Comparison of ENCODE assay signal across 24 cellular contexts in genomic region chr3:23664459-23664858, GRCh38.
DNase-seq lines count a peak whose midpoint lies in the region; ATAC-seq and TF ChIP-seq lines count a peak whose summit lies in the region.
"Had no signal": no experiment of that assay in that cellular context is flagged by ENCODE, and none has a peak within 500 bp of the region (broad histone marks: within the 10 kb centered on the region; RNA-seq: fewer than 3 reads in every experiment).

No MANE protein-coding gene starts in this region.

- TF ChIP-seq CTCF in mammary epithelial cell (conservative IDR thresholded peaks at IDR 0.05 in 1 of 2, IDR thresholded peaks at IDR 0.05 in 1 of 2; ENCODE audit: extremely low read depth in 1 of 2, insufficient read depth in 1 of 2, low read depth in 1 of 2, low read length in 2 of 2) (no peak), breast epithelium (IDR thresholded peaks at IDR 0.05) (no peak), fibroblast of villous mesenchyme (IDR thresholded peaks at IDR 0.05; ENCODE audit: insufficient read depth, low read depth, low read length) (no peak)

- H3K4me3 ChIP-seq in mammary epithelial cell (replicated peaks in 1 of 3; ENCODE audit: insufficient read depth in 1 of 3, low read depth in 2 of 3, low read length in 3 of 3) (no peak overlapping the region), breast epithelium (no peak overlapping the region), fibroblast of villous mesenchyme (ENCODE audit: low read depth, low read length) (no peak overlapping the region)
- H3K4me3 ChIP-seq: prostate gland, SJCRH30, thoracic aorta had no signal

- no peaks in the 10 kb centered on the region for H3K79me2 ChIP-seq in mammary epithelial cell (ENCODE audit: insufficient read depth, low read length)

- dilution Hi-C loops in mammary epithelial cell (cut with HindIII; ENCODE audit: low sequenced_read_pairs) = no loop called here

- no TSS peak for BruUV-seq in mammary epithelial cell (replicated peaks; lab: Mats Ljungman, UMichigan)

- intact Hi-C loops in mammary epithelial cell (cut with micrococcal nuclease) = no loop called here
- intact Hi-C loops in breast epithelium (cut with DNase I; ENCODE audit: low total_unique reads) = no loop called here

- H3K36me3 ChIP-seq in mammary epithelial cell (ENCODE audit: insufficient read depth, low read length) (no peaks in the 10 kb centered on the region), breast epithelium (no peaks in the 10 kb centered on the region)
- H3K36me3 ChIP-seq: prostate gland, SJCRH30, thoracic aorta had no signal

- DNase-seq in mammary epithelial cell = peak; percentile 67
- no peak for DNase-seq in breast epithelium (ENCODE audit: low spot score in 2 of 2)
- DNase-seq in RKO (ENCODE audit: low spot score) = peak; percentile 62
- DNase-seq in fibroblast of villous mesenchyme (ENCODE audit: low read depth) = peak; percentile 68
- no peak for DNase-seq in OCI-M1 (lab: John Stamatoyannopoulos, UW)
- DNase-seq in kidney glomerular epithelial cell (lab: John Stamatoyannopoulos, UW) = no peak
- no peak for DNase-seq in DMS114 treated with DMSO at 0.1 percent for 48 hours (lab: John Stamatoyannopoulos, UW; ENCODE audit: unreplicated experiment)
- DNase-seq: 8988T; activated CD4-positive, alpha-beta T cell treated with anti-CD3 and anti-CD28 coated beads, Interleukin-2, amount 50 U/mL, for 48 hours; activated CD4-positive, CD25-positive, alpha-beta regulatory T cell; activated gamma-delta T cell treated with Interleukin-2 at 50 U/mL for 16 hours; activated T-cell treated with anti-CD3 and anti-CD28 coated beads, Interleukin-2, amount 50 U/mL, for 1 hour; CD4-positive, alpha-beta memory T cell; H9; KG1; midbrain; naive thymus-derived CD8-positive, alpha-beta T cell; nucleus accumbens; SJCRH30; stimulated activated naive CD8-positive, alpha-beta T cell treated with anti-CD3 and anti-CD28 coated beads, Interleukin-15, Interleukin-2, amounts not matched to agents 100 U/mL and 50 U/mL, for 24 hours; T-helper 1 cell had no signal

- no peak overlapping the region for H3K4me2 ChIP-seq in mammary epithelial cell (ENCODE audit: insufficient read depth, low read depth, low read length)

- 78% methylated on average over 1 of the region's 1 CpG for WGBS in mammary epithelial cell (ENCODE audit: low coverage, missing lambda C conversion rate)

- no peak overlapping the region for H3K9ac ChIP-seq in mammary epithelial cell (ENCODE audit: insufficient read depth, low read length)

- H4K20me1 ChIP-seq in mammary epithelial cell (ENCODE audit: insufficient read depth, low read length) = no peaks in the 10 kb centered on the region

- H3K9me3 ChIP-seq in mammary epithelial cell (replicated peaks; ENCODE audit: insufficient read depth, low read length) = no peaks in the 10 kb centered on the region
- no peaks in the 10 kb centered on the region for H3K9me3 ChIP-seq in breast epithelium
- H3K9me3 ChIP-seq: prostate gland, SJCRH30, thoracic aorta had no signal

- H3K4me1 ChIP-seq in mammary epithelial cell (ENCODE audit: insufficient read depth, low read length) (peaks cover 27% of the 10 kb centered on the region), breast epithelium (no peaks in the 10 kb centered on the region)
- H3K4me1 ChIP-seq: prostate gland had no signal

- H3K27ac ChIP-seq in mammary epithelial cell (ENCODE audit: insufficient read depth, low read depth, low read length) (no peak overlapping the region), breast epithelium (no peak overlapping the region)
- H3K27ac ChIP-seq: prostate gland, SJCRH30, thoracic aorta had no signal

- in situ Hi-C loops in mammary epithelial cell (cut with MboI; ENCODE audit: low sequenced_read_pairs in 2 of 2) = no loop called here

- H3K27me3 ChIP-seq in mammary epithelial cell (ENCODE audit: insufficient read depth, low read length) (no peaks in the 10 kb centered on the region), breast epithelium (no peaks in the 10 kb centered on the region)
- H3K27me3 ChIP-seq: SJCRH30 had no signal

- no peak overlapping the region for H2AFZ ChIP-seq in mammary epithelial cell (ENCODE audit: low read depth, low read length)

- no peak for TF ChIP-seq POLR2A in breast epithelium (IDR thresholded peaks at IDR 0.05)

- no peak for ATAC-seq in HG03025 (IDR thresholded peaks at IDR 0.05; ENCODE audit: low FRiP score, unreplicated experiment)
- ATAC-seq: naive thymus-derived CD8-positive, alpha-beta T cell; stimulated activated naive CD8-positive, alpha-beta T cell treated with anti-CD3 and anti-CD28 coated beads, Interleukin-15, Interleukin-2, amounts not matched to agents 100 U/mL and 50 U/mL, for 24 hours had no signal

- CTCF ChIA-PET in mammary epithelial cell (lab: Charles Lee; ENCODE audit: low non-redundant PET) = no interaction called here

Comparison
In these comparisons a context has a peak if more than half of its experiments do, and no peak if none do; other contexts are left out.
1. DNase-seq: peak in mammary epithelial cell (single experiment), RKO (single experiment) and fibroblast of villous mesenchyme (single experiment); none in breast epithelium (0 of 2), OCI-M1 (single experiment), kidney glomerular epithelial cell (single experiment) and DMS114 treated with DMSO at 0.1 percent for 48 hours (single experiment).